8 cellular contexts compared by ENCODE assay signal in genomic region chr16:85556456-85557082, GRCh38. TPM values are rescaled to one million over a fixed set of nuclear protein-coding genes. Genes with fewer than 3 reads are reported as not detected.
DNase-seq lines count a peak whose midpoint lies in the region; ATAC-seq and TF ChIP-seq lines count a peak whose summit lies in the region.

No MANE protein-coding gene starts in this region.

- POLR2A ChIA-PET in OCI-LY7 (lab: Charles Lee), result interaction anchor here (0.6 to 1.1 kb wide), 3 partner anchors 13 to 66 kb away, joined by 3 to 4 read pairs (median 3); no protein-coding TSS in a partner anchor

- peaks cover 7% of the 10 kb centered on the region for H3K36me3 Mint-ChIP-seq in activated T-helper 17 cell treated with anti-CD3 and anti-CD28 coated beads, Interleukin-2, amount 50 U/mL, for 72 hours (ENCODE audit: low read depth)
- H3K36me3 Mint-ChIP-seq in progenitor cell of endocrine pancreas (ENCODE audit: insufficient read depth), result no peaks in the 10 kb centered on the region

- CTCF ChIA-PET in OCI-LY7 (lab: Charles Lee; ENCODE audit: unreplicated experiment), result interaction anchor here (1.7 kb wide), 1 partner anchor 111 kb away, joined by 4 read pairs; no protein-coding TSS in a partner anchor

- H3K4me1 Mint-ChIP-seq in activated T-helper 17 cell treated with anti-CD3 and anti-CD28 coated beads, Interleukin-2, amount 50 U/mL, for 72 hours, result peaks cover 27% of the 10 kb centered on the region
- peaks cover 49% of the 10 kb centered on the region for H3K4me1 Mint-ChIP-seq in progenitor cell of endocrine pancreas (ENCODE audit: low read depth)

- H3K27ac ChIP-seq in OCI-LY7 (ENCODE audit: low read depth, low read length, poor library complexity, severe bottlenecking), result peak overlapping the region; percentile 84

- no peaks in the 10 kb centered on the region for H4K20me1 ChIP-seq in OCI-LY7 (ENCODE audit: insufficient read depth, low read length)

- DNase-seq in AML-193 (lab: John Stamatoyannopoulos, UW) (peak; percentile 35 to 48), OCI-LY7 (ENCODE audit: low spot score) (peak; percentile 69), germinal center (ENCODE audit: low spot score) (peak; percentile 84), progenitor cell of endocrine pancreas (ENCODE audit: low spot score, unreplicated experiment) (peak; percentile 35), medulla oblongata (ENCODE audit: extremely low spot score) (no peak)

- H3K9me2 ChIP-seq in OCI-LY7 (ENCODE audit: insufficient read depth, low read length), result no peaks in the 10 kb centered on the region

- TF ChIP-seq CTCF in OCI-LY7 (conservative IDR thresholded peaks at IDR 0.05; ENCODE audit: low read length) (no peak), progenitor cell of endocrine pancreas (IDR thresholded peaks at IDR 0.05; ENCODE audit: unreplicated experiment) (no peak)

- H3K9me3 ChIP-seq in OCI-LY7 (ENCODE audit: low read length), result no peaks in the 10 kb centered on the region

- peak overlapping the region; percentile 100 for H3K4me2 ChIP-seq in OCI-LY7 (ENCODE audit: low read length)

- H2AFZ ChIP-seq in OCI-LY7 (ENCODE audit: low read length), result peak overlapping the region; percentile 56; the same call in 1 of the 2 replicates

- H3K9me3 Mint-ChIP-seq in activated T-helper 17 cell treated with anti-CD3 and anti-CD28 coated beads, Interleukin-2, amount 50 U/mL, for 72 hours, result no peaks in the 10 kb centered on the region
- no peaks in the 10 kb centered on the region for H3K9me3 Mint-ChIP-seq in progenitor cell of endocrine pancreas (ENCODE audit: low read depth)

- H3K36me3 ChIP-seq in OCI-LY7 (ENCODE audit: insufficient read depth, low read length), result no peaks in the 10 kb centered on the region

- no TSS peak for BruUV-seq in OCI-LY7 (replicated peaks; lab: Mats Ljungman, UMichigan)

- peaks cover 7% of the 10 kb centered on the region; the same call in 1 of the 2 replicates for H3K79me2 ChIP-seq in OCI-LY7 (ENCODE audit: insufficient read depth, low read depth, low read length)

- no peaks in the 10 kb centered on the region for H3K27me3 Mint-ChIP-seq in activated T-helper 17 cell treated with anti-CD3 and anti-CD28 coated beads, Interleukin-2, amount 50 U/mL, for 72 hours
- no peaks in the 10 kb centered on the region for H3K27me3 Mint-ChIP-seq in progenitor cell of endocrine pancreas

- intact Hi-C loops in OCI-LY7 (cut with micrococcal nuclease; ENCODE audit: unreplicated experiment), result loop anchor here (5.0 kb wide), 1 partner anchor 109 kb away; no protein-coding TSS in a partner anchor

- peak overlapping the region; percentile 74 for H3K4me3 ChIP-seq in OCI-LY7 (ENCODE audit: low read depth, low read length, poor library complexity, severe bottlenecking)

- H3K4me1 ChIP-seq in OCI-LY7 (ENCODE audit: insufficient read depth, low read length, poor library complexity, severe bottlenecking), result peaks cover 37% of the 10 kb centered on the region

- H3K27ac Mint-ChIP-seq in activated T-helper 17 cell treated with anti-CD3 and anti-CD28 coated beads, Interleukin-2, amount 50 U/mL, for 72 hours, result peak overlapping the region; percentile 94
- H3K27ac Mint-ChIP-seq in progenitor cell of endocrine pancreas, result peak overlapping the region; percentile 96

- ATAC-seq in GM21717 (IDR thresholded peaks at IDR 0.05; ENCODE audit: unreplicated experiment) (peak; percentile 31), GM18873 (IDR thresholded peaks at IDR 0.05; ENCODE audit: low FRiP score, unreplicated experiment) (no peak)
- peak; percentile 47 for ATAC-seq in activated T-helper 17 cell treated with anti-CD3 and anti-CD28 coated beads, Interleukin-2, amount 50 U/mL, for 72 hours (replicated peaks)

- H3K4me3 Mint-ChIP-seq in activated T-helper 17 cell treated with anti-CD3 and anti-CD28 coated beads, Interleukin-2, amount 50 U/mL, for 72 hours, result peak overlapping the region; percentile 94
- peak overlapping the region; percentile 97 for H3K4me3 Mint-ChIP-seq in progenitor cell of endocrine pancreas (ENCODE audit: low read depth)

RNA-seq across cellular contexts. Expression of gene GSE1, which starts 56.6 kb away (rescaled TPM):
- total RNA-seq in OCI-LY7 (2014; rRNA removed; shearing (Covaris generic)), result 30.9 and 32.4 TPM in 2 replicates
- 56.2 and 66.6 TPM in 2 replicates for total RNA-seq in OCI-LY7 (2022)
- total RNA-seq in activated T-helper 17 cell treated with anti-CD3 and anti-CD28 coated beads, Interleukin-2, amount 50 U/mL, for 72 hours, result 10 to 100 TPM; 12.1 to 17.4 TPM
- total RNA-seq in progenitor cell of endocrine pancreas, result 136 and 143 TPM in 2 replicates
